Comparison of ENCODE assay signal across 11 cellular contexts in genomic region chr13:27442071-27442647, GRCh38. TPM values are rescaled to one million over a fixed set of nuclear protein-coding genes. Genes with fewer than 3 reads are reported as not detected.
A peak's percentile ranks its signal among the peaks of the same experiment; 100 is the strongest.
DNase-seq lines count a peak whose midpoint lies in the region; ATAC-seq and TF ChIP-seq lines count a peak whose summit lies in the region.
"Had no signal": no experiment of that assay in that cellular context is flagged by ENCODE, and none has a peak within 500 bp of the region (broad histone marks: within the 10 kb centered on the region; RNA-seq: fewer than 3 reads in every experiment).

No MANE protein-coding gene starts in this region.

- H3K4me1 Mint-ChIP-seq in IgD-negative memory B cell = peaks cover 42 to 52% (median 45%) of the 10 kb centered on the region in 3 donors
- H3K4me1 Mint-ChIP-seq in activated T-helper 1 cell treated with anti-CD3 and anti-CD28 coated beads, Interleukin-12 subunit alpha, Interleukin-12 subunit beta, Interleukin-2, Interleukin-4 antibody, amounts not matched to agents 30 ng/mL and 10 ng/mL and 1 ng/mL, durations not matched to agents 14 hours and 24 hours and 36 hours (ENCODE audit: low read depth) = peaks cover 69% of the 10 kb centered on the region
- peaks cover 33% of the 10 kb centered on the region for H3K4me1 Mint-ChIP-seq in memory B cell

- intact Hi-C loops in activated T-helper 1 cell treated with anti-CD3 and anti-CD28 coated beads, Interleukin-12 subunit alpha, Interleukin-12 subunit beta, Interleukin-2, Interleukin-4 antibody, amounts not matched to agents 30 ng/mL and 10 ng/mL and 1 ng/mL, durations not matched to agents 14 hours and 24 hours and 36 hours (cut with micrococcal nuclease) = loop anchor here (1.0 to 10.0 kb wide), 2 partner anchors 8 to 1213 kb away; partner anchors contain the start of genes MTIF3 and POMP
- intact Hi-C loops in gastrocnemius medialis (cut with DNase I; ENCODE audit: low total_unique reads) = no loop called here

- H3K27me3 Mint-ChIP-seq in IgD-negative memory B cell (no peaks in the 10 kb centered on the region), memory B cell (no peaks in the 10 kb centered on the region)
- no peaks in the 10 kb centered on the region for H3K27me3 Mint-ChIP-seq in activated T-helper 1 cell treated with anti-CD3 and anti-CD28 coated beads, Interleukin-12 subunit alpha, Interleukin-12 subunit beta, Interleukin-2, Interleukin-4 antibody, amounts not matched to agents 30 ng/mL and 10 ng/mL and 1 ng/mL, durations not matched to agents 14 hours and 24 hours and 36 hours (ENCODE audit: insufficient read depth)

- no peaks in the 10 kb centered on the region for H3K9me3 Mint-ChIP-seq in IgD-negative memory B cell
- H3K9me3 Mint-ChIP-seq in activated T-helper 1 cell treated with anti-CD3 and anti-CD28 coated beads, Interleukin-12 subunit alpha, Interleukin-12 subunit beta, Interleukin-2, Interleukin-4 antibody, amounts not matched to agents 30 ng/mL and 10 ng/mL and 1 ng/mL, durations not matched to agents 14 hours and 24 hours and 36 hours = no peaks in the 10 kb centered on the region
- no peaks in the 10 kb centered on the region for H3K9me3 Mint-ChIP-seq in memory B cell

- no peak overlapping the region for H3K27ac ChIP-seq in gastrocnemius medialis

- peaks cover 11 to 20% of the 10 kb centered on the region in 2 donors for H3K4me1 ChIP-seq in gastrocnemius medialis

- ATAC-seq in memory B cell (ENCODE audit: low read depth) (no peak), gastrocnemius medialis (no peak)

- no peak for TF ChIP-seq CTCF in gastrocnemius medialis (IDR thresholded peaks at IDR 0.05 in 4 of 5, conservative IDR thresholded peaks at IDR 0.05 in 1 of 5)

- in situ Hi-C loops in gastrocnemius medialis (cut with MboI; ENCODE audit: low sequenced_read_pairs in 4 of 4) = loop anchor here in 3 of 4 donors (10.0 to 25.0 kb wide), 4 partner anchors 170 to 695 kb away; partner anchors contain the start of genes RASL11A (in 2 of the 3), RPL21 (in 2 of the 3), LNX2 (in 1 of the 3) and PAN3 (in 1 of the 3)

- no peaks in the 10 kb centered on the region for H3K27me3 ChIP-seq in gastrocnemius medialis

- peak overlapping the region; percentile 2 to 56 (median 31) for H3K4me3 Mint-ChIP-seq in IgD-negative memory B cell
- peak overlapping the region; percentile 17 for H3K4me3 Mint-ChIP-seq in activated T-helper 1 cell treated with anti-CD3 and anti-CD28 coated beads, Interleukin-12 subunit alpha, Interleukin-12 subunit beta, Interleukin-2, Interleukin-4 antibody, amounts not matched to agents 30 ng/mL and 10 ng/mL and 1 ng/mL, durations not matched to agents 14 hours and 24 hours and 36 hours
- peak overlapping the region; percentile 56 for H3K4me3 Mint-ChIP-seq in memory B cell

- TF ChIP-seq POLR2A in gastrocnemius medialis (IDR thresholded peaks at IDR 0.05) = no peak

- H3K9me3 ChIP-seq in gastrocnemius medialis = no peaks in the 10 kb centered on the region
- H3K9me3 ChIP-seq: SK-N-SH had no signal

- H3K36me3 ChIP-seq in gastrocnemius medialis = peaks cover 0 to 35% of the 10 kb centered on the region in 2 donors

- DNase-seq in AML-193 (lab: John Stamatoyannopoulos, UW) (peak; percentile 47 to 57), memory B cell (ENCODE audit: low spot score in 2 of 2) (no peak), midbrain (lab: John Stamatoyannopoulos, UW) (no peak), gastrocnemius medialis (no peak), HPDE6-E6E7 (ENCODE audit: extremely low spot score) (no peak), COLO829 (ENCODE audit: low spot score) (no peak)
- no peak for DNase-seq in activated T-helper 1 cell treated with anti-CD3 and anti-CD28 coated beads, Interleukin-12 subunit alpha, Interleukin-12 subunit beta, Interleukin-2, Interleukin-4 antibody, amounts not matched to agents 30 ng/mL and 10 ng/mL and 1 ng/mL, durations not matched to agents 14 hours and 24 hours and 36 hours (ENCODE audit: low spot score)
- DNase-seq: GOT3, NCI-H2081 treated with DMSO at 0.1 percent for 48 hours, SK-N-SH had no signal

- H3K4me3 ChIP-seq in gastrocnemius medialis = no peak overlapping the region

- peaks cover 24% of the 10 kb centered on the region for H3K36me3 Mint-ChIP-seq in IgD-negative memory B cell
- peaks cover 38% of the 10 kb centered on the region for H3K36me3 Mint-ChIP-seq in activated T-helper 1 cell treated with anti-CD3 and anti-CD28 coated beads, Interleukin-12 subunit alpha, Interleukin-12 subunit beta, Interleukin-2, Interleukin-4 antibody, amounts not matched to agents 30 ng/mL and 10 ng/mL and 1 ng/mL, durations not matched to agents 14 hours and 24 hours and 36 hours (ENCODE audit: low read depth)
- H3K36me3 Mint-ChIP-seq in memory B cell = peaks cover 29% of the 10 kb centered on the region

- H3K27ac Mint-ChIP-seq in IgD-negative memory B cell (peak overlapping the region; percentile 10 to 84 (median 27)), memory B cell (peak overlapping the region; percentile 84)
- peak overlapping the region; percentile 4 for H3K27ac Mint-ChIP-seq in activated T-helper 1 cell treated with anti-CD3 and anti-CD28 coated beads, Interleukin-12 subunit alpha, Interleukin-12 subunit beta, Interleukin-2, Interleukin-4 antibody, amounts not matched to agents 30 ng/mL and 10 ng/mL and 1 ng/mL, durations not matched to agents 14 hours and 24 hours and 36 hours

RNA-seq across cellular contexts. Expression of gene MTIF3, which starts 8.2 kb away (rescaled TPM):
- 110 TPM for polyA plus RNA-seq in IgD-negative memory B cell
- total RNA-seq in activated T-helper 1 cell treated with anti-CD3 and anti-CD28 coated beads, Interleukin-12 subunit alpha, Interleukin-12 subunit beta, Interleukin-2, Interleukin-4 antibody, amounts not matched to agents 30 ng/mL and 10 ng/mL and 1 ng/mL, durations not matched to agents 14 hours and 24 hours and 36 hours = 30.4 and 36.0 TPM in 2 replicates
- total RNA-seq in gastrocnemius medialis = 100 to 1,000 TPM in 2 of 4 donors, 10 to 100 TPM in 2; 73.9 to 113 (median 89.1) TPM

RNA-seq across cellular contexts. Expression of gene GTF3A, which starts 17.7 kb away (rescaled TPM):
- 484 TPM for polyA plus RNA-seq in IgD-negative memory B cell
- 255 and 264 TPM in 2 replicates for total RNA-seq in activated T-helper 1 cell treated with anti-CD3 and anti-CD28 coated beads, Interleukin-12 subunit alpha, Interleukin-12 subunit beta, Interleukin-2, Interleukin-4 antibody, amounts not matched to agents 30 ng/mL and 10 ng/mL and 1 ng/mL, durations not matched to agents 14 hours and 24 hours and 36 hours
- 100 to 1,000 TPM; 179 to 304 (median 242) TPM for total RNA-seq in gastrocnemius medialis

Comparison
In these comparisons a context has a peak if more than half of its experiments do, and no peak if none do; other contexts are left out.
1. DNase-seq: peak in AML-193 (2 of 2); none in activated T-helper 1 cell treated with anti-CD3 and anti-CD28 coated beads, Interleukin-12 subunit alpha, Interleukin-12 subunit beta, Interleukin-2, Interleukin-4 antibody, amounts not matched to agents 30 ng/mL and 10 ng/mL and 1 ng/mL, durations not matched to agents 14 hours and 24 hours and 36 hours (single experiment), memory B cell (0 of 2), midbrain (single experiment), gastrocnemius medialis (0 of 2), HPDE6-E6E7 (single experiment) and COLO829 (single experiment).
2. H3K27ac Mint-ChIP-seq: peak in every context shown above with its lines; median percentile 84 in memory B cell; 27 in IgD-negative memory B cell; 4 in activated T-helper 1 cell treated with anti-CD3 and anti-CD28 coated beads, Interleukin-12 subunit alpha, Interleukin-12 subunit beta, Interleukin-2, Interleukin-4 antibody, amounts not matched to agents 30 ng/mL and 10 ng/mL and 1 ng/mL, durations not matched to agents 14 hours and 24 hours and 36 hours.
3. Peak in every context shown above with its lines, with median percentiles within 50 percentile points of each other: H3K4me3 Mint-ChIP-seq.